13 cellular contexts compared by ENCODE assay signal in the genomic region with DNA sequence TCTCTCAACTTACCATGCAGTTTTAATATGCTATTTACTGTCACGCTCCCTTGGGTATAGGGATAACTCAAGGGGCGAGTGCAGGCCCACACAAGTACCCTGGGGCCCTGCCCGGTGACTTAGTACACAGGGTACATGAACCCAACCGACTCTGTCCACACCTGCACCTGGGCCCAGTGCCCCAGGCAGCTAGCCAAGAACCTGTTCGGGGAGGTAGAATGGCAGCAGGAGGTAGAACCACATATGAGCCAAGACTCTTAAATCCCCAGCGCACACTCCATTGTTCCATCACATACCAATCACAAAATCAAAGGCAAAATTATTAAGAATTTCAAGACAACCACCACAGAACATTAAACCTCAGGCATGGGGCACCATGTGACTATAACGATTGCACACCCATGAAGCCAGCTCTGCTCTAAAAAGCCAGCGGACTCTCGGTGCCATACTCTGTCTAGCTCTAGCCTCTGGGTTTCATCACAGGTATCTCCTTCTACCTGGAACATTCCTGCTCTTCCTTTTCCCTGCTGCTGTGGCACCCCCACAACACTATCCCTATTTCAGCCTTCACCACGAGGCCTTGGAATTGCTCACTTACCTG. TPM values are rescaled to one million over a fixed set of nuclear protein-coding genes. Genes with fewer than 3 reads are reported as not detected.
DNase-seq lines count a peak whose midpoint lies in the region; ATAC-seq and TF ChIP-seq lines count a peak whose summit lies in the region.
"Had no signal": no experiment of that assay in that cellular context is flagged by ENCODE, and none has a peak within 500 bp of the region (broad histone marks: within the 10 kb centered on the region; RNA-seq: fewer than 3 reads in every experiment).

No MANE protein-coding gene starts in this region.

- POLR2A ChIA-PET in RWPE1 (lab: Yijun Ruan, JAX; ENCODE audit: low non-redundant PET) = no interaction called here

- 90 to 99% methylated on average over 6 to 8 of the region's 10 CpGs for WGBS in testis, 2 donors

- no peaks in the 10 kb centered on the region for H3K27me3 ChIP-seq in testis
- H3K27me3 ChIP-seq: cardiac muscle cell, neutrophil had no signal

- CTCF ChIA-PET in RWPE1 (lab: Yijun Ruan, JAX) = no interaction called here

- no peak overlapping the region for H3K27ac ChIP-seq in RWPE1
- no peak overlapping the region for H3K27ac ChIP-seq in testis
- H3K27ac ChIP-seq: cardiac muscle cell, neutrophil had no signal

- no peaks in the 10 kb centered on the region for H3K4me1 ChIP-seq in testis

- H3K9me3 ChIP-seq in testis = no peaks in the 10 kb centered on the region
- H3K9me3 ChIP-seq: neutrophil had no signal

- intact Hi-C loops in testis (cut with DNase I; ENCODE audit: low total_unique reads) = no loop called here

- TF ChIP-seq CTCF in RWPE1 (conservative IDR thresholded peaks at IDR 0.05; ENCODE audit: low read depth) (no peak), GM10266 (IDR thresholded peaks at IDR 0.05; ENCODE audit: control insufficient read depth, insufficient read depth, low read depth, missing control alignments) (no peak), testis (IDR thresholded peaks at IDR 0.05) (no peak)

- peak; percentile 58 for DNase-seq in DMS53 (lab: John Stamatoyannopoulos, UW)
- DNase-seq in NCI-H1436 (lab: John Stamatoyannopoulos, UW) = peak; percentile 37
- peak; percentile 16 for DNase-seq in RWPE1 (ENCODE audit: low spot score)
- DNase-seq in left lobe of liver (ENCODE audit: low spot score) = peak; percentile 87
- DNase-seq in mesenteric fat pad (ENCODE audit: low spot score) = no peak
- DNase-seq in GM10266 (ENCODE audit: extremely low spot score) = no peak
- DNase-seq in testis = no peak
- DNase-seq: H9 had no signal

- ATAC-seq in left lobe of liver (peak; percentile 90), GM19397 (IDR thresholded peaks at IDR 0.05; ENCODE audit: unreplicated experiment) (no peak)
- ATAC-seq: Right ventricle myocardium inferior; stimulated activated memory B cell treated with anti-CD40 and anti-IgM and Interleukin-4, amounts not matched to agents 10 μg/mL and 1 μg/mL and 100 μg/mL, for 72 hours had no signal

- TF ChIP-seq POLR2A in testis (IDR thresholded peaks at IDR 0.05) = no peak

- no peak overlapping the region for H3K4me3 ChIP-seq in testis
- H3K4me3 ChIP-seq: cardiac muscle cell had no signal

- H3K36me3 ChIP-seq in testis (ENCODE audit: low read depth, missing control alignments) = no peaks in the 10 kb centered on the region

RNA-seq across cellular contexts. Expression of a gene that starts 14.6 kb away (rescaled TPM):
- total RNA-seq in left lobe of liver (24.6 TPM), mesenteric fat pad (30.1 TPM), testis (100 to 1,000 TPM; 162 to 196 TPM)
- polyA plus RNA-seq in testis (ENCODE audit: insufficient read depth, low read depth, low replicate concordance) = 90.8 TPM

Comparison
In these comparisons a context has a peak if more than half of its experiments do, and no peak if none do; other contexts are left out.
1. DNase-seq: peak in DMS53 (single experiment), NCI-H1436 (single experiment), RWPE1 (single experiment) and left lobe of liver (single experiment); none in mesenteric fat pad (single experiment), GM10266 (single experiment) and testis (single experiment).